8 cellular contexts compared by ENCODE assay signal in genomic region chr14:30610719-30611388, GRCh38. TPM values are rescaled to one million over a fixed set of nuclear protein-coding genes. Genes with fewer than 3 reads are reported as not detected.
DNase-seq lines count a peak whose midpoint lies in the region; ATAC-seq and TF ChIP-seq lines count a peak whose summit lies in the region.

No MANE protein-coding gene starts in this region.

- H3K9me2 ChIP-seq in hepatocyte (replicated peaks; ENCODE audit: insufficient read depth) = no peaks in the 10 kb centered on the region

- H3K27me3 Mint-ChIP-seq in activated naive CD4-positive, alpha-beta T cell treated with anti-CD3 and anti-CD28 coated beads, Interleukin-2, amount 10 ng/mL, durations not matched to agents 7 days and 5 days = no peaks in the 10 kb centered on the region

- H3K27ac ChIP-seq in VCaP (peak overlapping the region; percentile 83), hepatocyte (no peak overlapping the region)

- H3K4me1 Mint-ChIP-seq in activated naive CD4-positive, alpha-beta T cell treated with anti-CD3 and anti-CD28 coated beads, Interleukin-2, amount 10 ng/mL, durations not matched to agents 7 days and 5 days = no peaks in the 10 kb centered on the region

- H3K79me2 ChIP-seq in hepatocyte = no peaks in the 10 kb centered on the region

- H3K36me3 ChIP-seq in hepatocyte (replicated peaks; ENCODE audit: insufficient read depth, low read depth) = no peaks in the 10 kb centered on the region

- H4K20me1 ChIP-seq in hepatocyte (ENCODE audit: insufficient read depth, poor library complexity, severe bottlenecking) = no peaks in the 10 kb centered on the region

- DNase-seq in activated naive CD4-positive, alpha-beta T cell treated with anti-CD3 and anti-CD28 coated beads, Interleukin-2, amount 10 ng/mL, durations not matched to agents 7 days and 5 days = no peak
- no peak for DNase-seq in activated naive CD4-positive, alpha-beta T cell treated with anti-CD3 and anti-CD28 coated beads, Interleukin-2, amount 50 U/mL, for 72 hours (ENCODE audit: low spot score in 2 of 2)
- DNase-seq in NCI-H187 (lab: John Stamatoyannopoulos, UW) (peak; percentile 4 to 59), hepatocyte (ENCODE audit: low spot score) (peak; percentile 50), superior temporal gyrus (ENCODE audit: extremely low spot score) (peak; percentile 59), T-helper 1 cell (no peak)

- H3K9me3 Mint-ChIP-seq in activated naive CD4-positive, alpha-beta T cell treated with anti-CD3 and anti-CD28 coated beads, Interleukin-2, amount 10 ng/mL, durations not matched to agents 7 days and 5 days = no peaks in the 10 kb centered on the region
- no peaks in the 10 kb centered on the region for H3K9me3 Mint-ChIP-seq in activated naive CD4-positive, alpha-beta T cell treated with anti-CD3 and anti-CD28 coated beads, Interleukin-2, amount 50 U/mL, for 72 hours

- TF ChIP-seq CTCF in VCaP (conservative IDR thresholded peaks at IDR 0.05) (peak; percentile 57), hepatocyte (IDR thresholded peaks at IDR 0.05; ENCODE audit: poor library complexity) (peak; percentile 34)

- CTCF ChIA-PET in activated naive CD4-positive, alpha-beta T cell treated with anti-CD3 and anti-CD28 coated beads, Interleukin-2, amount 10 ng/mL, durations not matched to agents 7 days and 5 days (lab: Charles Lee) = interaction anchor here (0.8 kb wide), 1 partner anchor 235 kb away, joined by 3 read pairs; no protein-coding TSS in a partner anchor

- H3K4me1 ChIP-seq in hepatocyte (ENCODE audit: insufficient read depth) = peaks cover 7% of the 10 kb centered on the region

- H3K27me3 ChIP-seq in hepatocyte = no peaks in the 10 kb centered on the region

- no peak overlapping the region for H3K4me3 ChIP-seq in hepatocyte

- H3K9me3 ChIP-seq in hepatocyte (ENCODE audit: low read depth) = no peaks in the 10 kb centered on the region

- peak overlapping the region; percentile 4 for H3K27ac Mint-ChIP-seq in activated naive CD4-positive, alpha-beta T cell treated with anti-CD3 and anti-CD28 coated beads, Interleukin-2, amount 10 ng/mL, durations not matched to agents 7 days and 5 days
- H3K27ac Mint-ChIP-seq in activated naive CD4-positive, alpha-beta T cell treated with anti-CD3 and anti-CD28 coated beads, Interleukin-2, amount 50 U/mL, for 72 hours = peak overlapping the region in 1 of 2 donors; percentile 59

- H3K4me3 Mint-ChIP-seq in activated naive CD4-positive, alpha-beta T cell treated with anti-CD3 and anti-CD28 coated beads, Interleukin-2, amount 10 ng/mL, durations not matched to agents 7 days and 5 days = no peak overlapping the region

- no peak for ATAC-seq in activated naive CD4-positive, alpha-beta T cell treated with anti-CD3 and anti-CD28 coated beads, Interleukin-2, amount 50 U/mL, for 72 hours
- ATAC-seq in GM19351 (IDR thresholded peaks at IDR 0.05; ENCODE audit: unreplicated experiment) = no peak

- WGBS in hepatocyte (ENCODE audit: low lambda C conversion rate, missing lambda C conversion rate) = 74% methylated on average over 6 of the region's 6 CpGs

- no peak overlapping the region for H2AFZ ChIP-seq in hepatocyte

- H3K4me2 ChIP-seq in hepatocyte = no peak overlapping the region

- H3K36me3 Mint-ChIP-seq in activated naive CD4-positive, alpha-beta T cell treated with anti-CD3 and anti-CD28 coated beads, Interleukin-2, amount 10 ng/mL, durations not matched to agents 7 days and 5 days = peaks cover 30% of the 10 kb centered on the region
- no peaks in the 10 kb centered on the region for H3K36me3 Mint-ChIP-seq in activated naive CD4-positive, alpha-beta T cell treated with anti-CD3 and anti-CD28 coated beads, Interleukin-2, amount 50 U/mL, for 72 hours

RNA-seq across cellular contexts. Expression of gene SCFD1, which starts 11.3 kb away (rescaled TPM):
- total RNA-seq in activated naive CD4-positive, alpha-beta T cell treated with anti-CD3 and anti-CD28 coated beads, Interleukin-2, amount 50 U/mL, for 72 hours = 10 to 100 TPM; 49.9 to 60.2 TPM
- 90.4 and 101 TPM in 2 replicates for total RNA-seq in hepatocyte
- 68.9 and 79.0 TPM in 2 replicates for polyA plus RNA-seq in hepatocyte

RNA-seq across cellular contexts. Expression of gene G2E3, which starts 51.9 kb away (rescaled TPM):
- 10 to 100 TPM; 32.0 to 37.7 TPM for total RNA-seq in activated naive CD4-positive, alpha-beta T cell treated with anti-CD3 and anti-CD28 coated beads, Interleukin-2, amount 50 U/mL, for 72 hours
- 16.7 TPM in 2 replicates for total RNA-seq in hepatocyte
- polyA plus RNA-seq in hepatocyte = 8.9 and 9.7 TPM in 2 replicates

Comparison
In these comparisons a context has a peak if more than half of its experiments do, and no peak if none do; other contexts are left out.
1. DNase-seq: peak in NCI-H187 (2 of 2), hepatocyte (single experiment) and superior temporal gyrus (single experiment); none in activated naive CD4-positive, alpha-beta T cell treated with anti-CD3 and anti-CD28 coated beads, Interleukin-2, amount 10 ng/mL, durations not matched to agents 7 days and 5 days (single experiment), activated naive CD4-positive, alpha-beta T cell treated with anti-CD3 and anti-CD28 coated beads, Interleukin-2, amount 50 U/mL, for 72 hours (0 of 2) and T-helper 1 cell (0 of 5).